1 cellular context compared by ENCODE assay signal in the genomic region with DNA sequence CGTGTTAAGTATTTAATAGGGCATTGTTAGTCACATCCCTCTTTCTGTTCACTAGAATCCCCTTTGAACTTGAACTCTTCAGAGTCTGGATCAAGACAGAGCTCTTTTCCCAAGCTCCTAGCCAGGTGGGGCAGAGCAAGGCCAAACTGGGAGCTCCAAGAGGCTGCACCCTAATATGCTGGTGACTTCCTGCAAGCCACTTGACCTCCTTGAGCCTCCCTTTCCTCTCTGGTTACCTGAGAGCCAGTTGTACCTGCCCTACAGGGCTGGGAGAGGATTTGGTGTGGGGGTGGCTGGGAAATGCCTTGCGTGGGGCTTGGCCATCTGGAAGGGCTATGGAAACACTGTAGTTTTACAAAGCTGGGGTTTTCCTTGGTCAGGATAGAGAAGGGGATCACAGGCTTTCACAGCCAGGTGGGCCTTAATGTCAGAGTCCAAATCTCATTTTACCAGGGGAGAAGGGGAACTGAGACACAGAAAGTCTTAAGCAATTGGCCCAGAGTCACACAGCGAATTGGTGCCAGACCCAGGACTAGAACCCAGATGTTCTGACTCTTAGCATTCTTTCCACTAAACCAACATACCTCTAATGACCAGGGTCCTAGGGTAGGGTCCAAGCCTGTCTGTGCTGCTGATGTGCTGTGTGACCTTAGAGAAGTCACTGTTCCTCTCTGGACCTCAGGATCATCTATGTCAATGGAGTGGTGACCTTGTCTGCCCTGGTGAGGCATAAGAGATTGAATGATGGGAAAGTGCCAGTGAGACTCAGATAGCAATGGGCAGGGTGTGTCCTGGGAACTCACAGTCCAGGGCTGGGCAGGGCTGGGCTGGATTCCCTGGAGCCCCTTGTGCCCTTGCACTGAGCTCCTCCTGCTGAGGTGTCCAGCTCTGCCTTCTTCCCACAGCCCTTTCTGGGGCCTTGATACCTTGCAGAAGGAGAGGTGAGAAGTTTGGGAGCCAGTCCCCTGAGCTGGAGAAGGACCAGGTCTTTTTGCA.
A peak's percentile ranks its signal among the peaks of the same experiment; 100 is the strongest.
TF ChIP-seq lines count a peak whose summit lies in the region.

No MANE protein-coding gene starts in this region.

TF ChIP-seq in A549, 52 proteins besides CTCF, POLR2A, EP300 and RAD21 (continued from another document):
- TF ChIP-seq ZFP36 (IDR thresholded peaks at IDR 0.05; ENCODE audit: borderline replicate concordance, partially characterized antibody) = peak; percentile 32
